ENCODE assay signal across 18 cellular contexts in the genomic region with DNA sequence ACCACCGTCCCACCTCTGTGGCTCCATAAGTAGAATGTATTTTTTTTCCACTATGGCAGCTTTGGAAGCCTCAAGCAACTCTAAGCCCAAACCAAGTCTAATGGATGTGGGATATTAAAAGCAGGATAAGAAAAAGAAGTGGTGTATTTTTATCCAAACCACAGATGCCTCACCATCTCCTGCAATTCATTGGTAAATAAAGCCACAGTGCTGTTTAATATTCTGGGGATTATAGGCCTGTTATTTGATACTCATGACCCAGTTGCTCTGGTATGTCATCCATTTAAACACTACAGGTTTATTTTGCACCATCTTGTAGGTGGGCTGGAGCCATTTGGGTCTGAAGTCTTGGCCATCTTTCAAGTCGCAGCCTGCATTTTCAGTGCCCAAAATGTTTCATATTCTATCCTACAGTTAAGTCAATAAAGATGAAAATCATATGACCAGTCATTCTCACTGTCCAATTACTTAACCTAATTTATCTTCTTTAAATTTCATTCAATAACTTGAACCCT.
DNase-seq lines count a peak whose midpoint lies in the region; TF ChIP-seq lines count a peak whose summit lies in the region.
"Had no signal": no experiment of that assay in that cellular context is flagged by ENCODE, and none has a peak within 500 bp of the region (broad histone marks: within the 10 kb centered on the region; RNA-seq: fewer than 3 reads in every experiment).

No MANE protein-coding gene starts in this region.

- POLR2A ChIA-PET in Caco-2 (lab: Charles Lee), result no interaction called here

- H3K4me1 Mint-ChIP-seq in activated naive CD4-positive, alpha-beta T cell treated with anti-CD3 and anti-CD28 coated beads for 36 hours (ENCODE audit: low read depth), result no peaks in the 10 kb centered on the region
- H3K4me1 Mint-ChIP-seq in Caco-2 (ENCODE audit: low read depth, unreplicated experiment), result peaks cover 27% of the 10 kb centered on the region

- DNase-seq in A172 (ENCODE audit: low spot score) (peak; percentile 6), Daoy (ENCODE audit: low read depth) (peak; percentile 54), MG63 (peak; percentile 53), astrocyte of the hippocampus (ENCODE audit: low read depth, low spot score) (peak; percentile 68), lower leg skin (ENCODE audit: low spot score in 2 of 2) (no peak), Caco-2 (no peak)
- no peak for DNase-seq in activated naive CD4-positive, alpha-beta T cell treated with anti-CD3 and anti-CD28 coated beads for 36 hours
- DNase-seq: ACHN; CD4-positive, alpha-beta T cell; COR-L47; DMS153; NCI-H1105; NCI-H2029 treated with DMSO at 0.1 percent for 48 hours; NCI-H226; OCI-M1; SHP77 had no signal

- 81 to 92% methylated on average over 2 of the region's 2 CpGs for WGBS in lower leg skin, 2 donors

- no peaks in the 10 kb centered on the region for H3K27me3 Mint-ChIP-seq in activated naive CD4-positive, alpha-beta T cell treated with anti-CD3 and anti-CD28 coated beads for 36 hours (ENCODE audit: low read depth)
- no peaks in the 10 kb centered on the region for H3K27me3 Mint-ChIP-seq in Caco-2 (ENCODE audit: insufficient read depth, unreplicated experiment)
- H3K27me3 Mint-ChIP-seq: CD4-positive, alpha-beta T cell had no signal

- H3K27me3 ChIP-seq in MG63 (no peaks in the 10 kb centered on the region), Caco-2 (replicated peaks; ENCODE audit: control insufficient read depth, insufficient read depth, low read length) (no peaks in the 10 kb centered on the region)
- H3K27me3 ChIP-seq: BLaER1 had no signal

- BruUV-seq in Caco-2 (replicated peaks; lab: Mats Ljungman, UMichigan), result no TSS peak

- no peak overlapping the region for H3K27ac Mint-ChIP-seq in activated naive CD4-positive, alpha-beta T cell treated with anti-CD3 and anti-CD28 coated beads for 36 hours
- no peak overlapping the region for H3K27ac Mint-ChIP-seq in Caco-2 (ENCODE audit: unreplicated experiment)
- H3K27ac Mint-ChIP-seq: CD4-positive, alpha-beta T cell; T-helper 1 cell treated with Interleukin-12 subunit alpha and Interleukin-12 subunit beta and Interleukin-4 antibody, amounts not matched to agents 30 μg/mL and 1 μg/mL, for 36 hours had no signal

- H3K4me3 Mint-ChIP-seq in activated naive CD4-positive, alpha-beta T cell treated with anti-CD3 and anti-CD28 coated beads for 36 hours, result no peak overlapping the region
- H3K4me3 Mint-ChIP-seq in Caco-2 (ENCODE audit: unreplicated experiment), result no peak overlapping the region
- H3K4me3 Mint-ChIP-seq: CD4-positive, alpha-beta T cell; T-helper 1 cell treated with Interleukin-12 subunit alpha and Interleukin-12 subunit beta and Interleukin-4 antibody, amounts not matched to agents 30 μg/mL and 1 μg/mL, for 36 hours had no signal

- H3K36me3 Mint-ChIP-seq in activated naive CD4-positive, alpha-beta T cell treated with anti-CD3 and anti-CD28 coated beads for 36 hours (ENCODE audit: low read depth), result no peaks in the 10 kb centered on the region
- no peaks in the 10 kb centered on the region for H3K36me3 Mint-ChIP-seq in Caco-2 (ENCODE audit: insufficient read depth, unreplicated experiment)

- H3K9me3 Mint-ChIP-seq in activated naive CD4-positive, alpha-beta T cell treated with anti-CD3 and anti-CD28 coated beads for 36 hours, result peaks cover 2% of the 10 kb centered on the region
- H3K9me3 Mint-ChIP-seq in Caco-2 (ENCODE audit: unreplicated experiment), result no peaks in the 10 kb centered on the region
- H3K9me3 Mint-ChIP-seq: T-helper 1 cell treated with Interleukin-12 subunit alpha and Interleukin-12 subunit beta and Interleukin-4 antibody, amounts not matched to agents 30 μg/mL and 1 μg/mL, for 36 hours had no signal

- TF ChIP-seq CTCF in lower leg skin (IDR thresholded peaks at IDR 0.05) (no peak), Caco-2 (IDR thresholded peaks at IDR 0.05; ENCODE audit: insufficient read depth in 1 of 2, low read depth in 1 of 2, low read length in 1 of 2, severe bottlenecking in 1 of 2, unreplicated experiment in 1 of 2) (no peak)

- H3K36me3 ChIP-seq in MG63, result no peaks in the 10 kb centered on the region
- H3K36me3 ChIP-seq in Caco-2 (ENCODE audit: control insufficient read depth, insufficient read depth, low read length), result no peaks in the 10 kb centered on the region
- H3K36me3 ChIP-seq: BLaER1 had no signal

- no peaks in the 10 kb centered on the region for H3K9me3 ChIP-seq in MG63
- no peaks in the 10 kb centered on the region for H3K9me3 ChIP-seq in Caco-2
- H3K9me3 ChIP-seq: BLaER1 had no signal

- intact Hi-C loops in activated naive CD4-positive, alpha-beta T cell treated with anti-CD3 and anti-CD28 coated beads for 36 hours (cut with micrococcal nuclease), result no loop called here
- intact Hi-C loops in lower leg skin (cut with DNase I; ENCODE audit: low total_unique reads), result no loop called here
- intact Hi-C loops in Caco-2 (cut with micrococcal nuclease; ENCODE audit: unreplicated experiment), result no loop called here

- TF ChIP-seq POLR2A in lower leg skin (IDR thresholded peaks at IDR 0.05), result no peak

- peaks cover 37% of the 10 kb centered on the region for H3K4me1 ChIP-seq in Caco-2
- H3K4me1 ChIP-seq: BLaER1 had no signal

- CTCF ChIA-PET in activated naive CD4-positive, alpha-beta T cell treated with anti-CD3 and anti-CD28 coated beads for 36 hours (lab: Charles Lee), result no interaction called here
- CTCF ChIA-PET in Caco-2 (lab: Charles Lee), result no interaction called here

- H3K4me3 ChIP-seq in MG63, result no peak overlapping the region
- no peak overlapping the region for H3K4me3 ChIP-seq in lower leg skin (ENCODE audit: low read depth, poor library complexity, severe bottlenecking)
- no peak overlapping the region for H3K4me3 ChIP-seq in Caco-2 (ENCODE audit: low read depth, low read length)
- H3K4me3 ChIP-seq: BLaER1 had no signal

Comparison
In these comparisons a context has a peak if more than half of its experiments do, and no peak if none do; other contexts are left out.
1. DNase-seq: peak in A172 (single experiment), Daoy (single experiment), MG63 (single experiment) and astrocyte of the hippocampus (single experiment); none in activated naive CD4-positive, alpha-beta T cell treated with anti-CD3 and anti-CD28 coated beads for 36 hours (single experiment), lower leg skin (0 of 2) and Caco-2 (0 of 2).